Comparison of ENCODE assay signal across 9 cellular contexts in genomic region chr3:117059054-117059989, GRCh38.
DNase-seq lines count a peak whose midpoint lies in the region; ATAC-seq, FAIRE-seq and TF ChIP-seq lines count a peak whose summit lies in the region.
"Had no signal": no experiment of that assay in that cellular context is flagged by ENCODE, and none has a peak within 500 bp of the region (broad histone marks: within the 10 kb centered on the region; RNA-seq: fewer than 3 reads in every experiment).

No MANE protein-coding gene starts in this region.

- H3K79me2 ChIP-seq in H1 (ENCODE audit: control insufficient read depth in 1 of 2, insufficient read depth in 2 of 2, low read length in 2 of 2), result no peaks in the 10 kb centered on the region

- peak; percentile 56 to 60 for TF ChIP-seq RAD21 in H1 (IDR thresholded peaks at IDR 0.05 in 1 of 2, conservative IDR thresholded peaks at IDR 0.05 in 1 of 2; ENCODE audit: low read depth in 2 of 2, low read length in 2 of 2)

- H3K27ac ChIP-seq in H1 (ENCODE audit: low read depth, low read length), result no peak overlapping the region
- H3K27ac ChIP-seq in psoas muscle, result no peak overlapping the region
- no peak overlapping the region for H3K27ac ChIP-seq in CD4-positive, alpha-beta T cell (ENCODE audit: low read depth, low read length)
- H3K27ac ChIP-seq: BLaER1 treated with 17β-estradiol and CSF1 and Interleukin-3, amounts not matched to agents 10 nM and 100 nM had no signal

- H3K79me1 ChIP-seq in H1 (ENCODE audit: low read depth, low read length), result no peaks in the 10 kb centered on the region

- H2BK15ac ChIP-seq in H1 (ENCODE audit: low read length), result no peak overlapping the region

- H2BK12ac ChIP-seq in H1 (ENCODE audit: low read depth, low read length), result no peak overlapping the region

- no peaks in the 10 kb centered on the region for H3K9me3 ChIP-seq in H1 (ENCODE audit: insufficient read depth in 2 of 2, low read depth in 1 of 2, low read length in 1 of 2)
- H3K9me3 ChIP-seq in psoas muscle, result no peaks in the 10 kb centered on the region
- no peaks in the 10 kb centered on the region for H3K9me3 ChIP-seq in CD4-positive, alpha-beta T cell (ENCODE audit: control insufficient read depth, low read length)

- H3K4me3 Mint-ChIP-seq in CD4-positive, alpha-beta T cell, result no peak overlapping the region

- no peak overlapping the region for H3K14ac ChIP-seq in H1 (ENCODE audit: insufficient read length)

- no peak overlapping the region for H3K27ac Mint-ChIP-seq in CD4-positive, alpha-beta T cell

- TF ChIP-seq CTCF in H1 (IDR thresholded peaks at IDR 0.05; ENCODE audit: control extremely low read depth in 1 of 3, insufficient read depth in 1 of 3, low read depth in 1 of 3, low read length in 3 of 3) (peak in 2 of 3 experiments; percentile 32 to 36; a peak in 2 of 4 replicates), psoas muscle (IDR thresholded peaks at IDR 0.05) (peak; percentile 30)
- no peak for TF ChIP-seq CTCF in CD4-positive, alpha-beta T cell (IDR thresholded peaks at IDR 0.05)

- H4K8ac ChIP-seq in H1 (ENCODE audit: extremely low read depth, insufficient read depth, low read length), result no peak overlapping the region

- CTCF ChIA-PET in H1 (lab: Charles Lee; ENCODE audit: partially characterized antibody), result interaction anchor here (0.6 to 3.1 kb wide), 44 partner anchors 10 to 933 kb away, joined by 3 to 13 read pairs (median 4); no protein-coding TSS in a partner anchor
- CTCF ChIA-PET in CD4-positive, alpha-beta T cell (lab: Charles Lee), result no interaction called here

- H2AK5ac ChIP-seq in H1 (ENCODE audit: low read depth, low read length), result no peak overlapping the region

- peak overlapping the region; percentile 18 to 47; a peak in 1 of 4 replicates for H3K4me2 ChIP-seq in H1 (ENCODE audit: insufficient read depth in 1 of 2, low read depth in 2 of 2, low read length in 2 of 2)
- H3K4me2 ChIP-seq: BLaER1 treated with 17β-estradiol and CSF1 and Interleukin-3, amounts not matched to agents 10 nM and 100 nM had no signal

- FAIRE-seq in H1 (lab: Jason Lieb, UNC), result no peak

- no peak for ATAC-seq in psoas muscle
- no peak for ATAC-seq in HG02588 (IDR thresholded peaks at IDR 0.05; ENCODE audit: unreplicated experiment)
- no peak for ATAC-seq in HG02884 (IDR thresholded peaks at IDR 0.05; ENCODE audit: unreplicated experiment)
- ATAC-seq in CD4-positive, alpha-beta T cell (ENCODE audit: poor library complexity), result no peak

- DNase-seq in SIG-M5 treated with dmso at 0.1 percent for 504 hours (lab: John Stamatoyannopoulos, UW; ENCODE audit: unreplicated experiment) (peak; percentile 28), SIG-M5 (lab: John Stamatoyannopoulos, UW) (no peak), NCI-H526 (lab: John Stamatoyannopoulos, UW) (peak; percentile 26 to 57), H1 (ENCODE audit: low read depth in 1 of 2, low spot score in 2 of 2) (no peak), psoas muscle (no peak)
- no peak for DNase-seq in CD4-positive, alpha-beta T cell

- H4K20me1 ChIP-seq in H1 (replicated peaks in 1 of 2; ENCODE audit: control insufficient read depth in 1 of 2, insufficient read depth in 2 of 2, low read length in 2 of 2), result no peaks in the 10 kb centered on the region
- H4K20me1 ChIP-seq: BLaER1 treated with 17β-estradiol and CSF1 and Interleukin-3, amounts not matched to agents 10 nM and 100 nM had no signal

- no peak overlapping the region for H3K18ac ChIP-seq in H1 (ENCODE audit: extremely low read depth, low read length)

- H3K27me3 ChIP-seq in H1 (replicated peaks in 1 of 4; ENCODE audit: control insufficient read depth in 3 of 4, extremely low read depth in 1 of 4, insufficient read depth in 3 of 4, low read length in 3 of 4), result no peaks in the 10 kb centered on the region
- H3K27me3 ChIP-seq in psoas muscle (ENCODE audit: insufficient read depth in 3 of 3, low read length in 2 of 3), result no peaks in the 10 kb centered on the region
- H3K27me3 ChIP-seq in CD4-positive, alpha-beta T cell (ENCODE audit: control insufficient read depth, insufficient read depth, low read length), result no peaks in the 10 kb centered on the region
- H3K27me3 ChIP-seq: BLaER1 treated with 17β-estradiol and CSF1 and Interleukin-3, amounts not matched to agents 10 nM and 100 nM had no signal

- no peaks in the 10 kb centered on the region for H3K36me3 ChIP-seq in H1 (ENCODE audit: control insufficient read depth in 2 of 4, insufficient read depth in 4 of 4, low read length in 3 of 4)
- H3K36me3 ChIP-seq in psoas muscle (ENCODE audit: insufficient read depth in 1 of 2, low read depth in 1 of 2), result no peaks in the 10 kb centered on the region
- H3K36me3 ChIP-seq: BLaER1 treated with 17β-estradiol and CSF1 and Interleukin-3, amounts not matched to agents 10 nM and 100 nM had no signal

- H4K91ac ChIP-seq in H1 (replicated peaks; ENCODE audit: insufficient read length, low read length), result no peak overlapping the region

- H4K5ac ChIP-seq in H1 (ENCODE audit: insufficient read length, low read depth, low read length), result no peak overlapping the region

- H3K27me3 Mint-ChIP-seq in CD4-positive, alpha-beta T cell, result no peaks in the 10 kb centered on the region

- no peak overlapping the region for H2BK20ac ChIP-seq in H1 (ENCODE audit: low read length)

- no peaks in the 10 kb centered on the region for H3K36me3 Mint-ChIP-seq in CD4-positive, alpha-beta T cell (ENCODE audit: low read depth)

- WGBS in H1 (ENCODE audit: extremely low coverage in 1 of 2, insufficient coverage in 1 of 2, insufficient read length in 1 of 2, insufficient replicate concordance in 2 of 2, low coverage in 1 of 2, low lambda C conversion rate in 2 of 2, missing lambda C conversion rate in 1 of 2), 2 experiments, result 45% methylated on average over 6 of the region's 6 CpGs; no CpG with 5 or more reads in 1 of the 2 experiments
- WGBS in psoas muscle, 3 donors, result 26 to 35% (median 33%) methylated on average over 6 of the region's 6 CpGs

- no peaks in the 10 kb centered on the region; the same call in 1 of the 2 replicates for H3K23me2 ChIP-seq in H1 (ENCODE audit: low read depth, low read length)

- H2BK120ac ChIP-seq in H1 (replicated peaks; ENCODE audit: low read depth, low read length), result no peak overlapping the region

- H3K4me1 ChIP-seq in H1 (replicated peaks in 1 of 4; ENCODE audit: control insufficient read depth in 3 of 4, insufficient read depth in 4 of 4, low read length in 3 of 4) (peaks cover 0 to 14% (median 2%) of the 10 kb centered on the region in 4 experiments; a peak in 4 of 7 replicates), psoas muscle (no peaks in the 10 kb centered on the region)

- no peaks in the 10 kb centered on the region for H3K9me3 Mint-ChIP-seq in CD4-positive, alpha-beta T cell

- POLR2A ChIA-PET in H1 (lab: Charles Lee; ENCODE audit: partially characterized antibody), result no interaction called here
- POLR2A ChIA-PET in CD4-positive, alpha-beta T cell (lab: Charles Lee), result no interaction called here

- H3K56ac ChIP-seq in H1 (replicated peaks; ENCODE audit: insufficient read length, low read depth, low read length), result no peak overlapping the region

- H2BK5ac ChIP-seq in H1 (ENCODE audit: low read depth, low read length), result no peak overlapping the region

- no peak overlapping the region for H3K9ac ChIP-seq in H1 (replicated peaks in 1 of 4; ENCODE audit: extremely low read depth in 1 of 4, low read depth in 3 of 4, low read length in 3 of 4)
- H3K9ac ChIP-seq: BLaER1 treated with 17β-estradiol and CSF1 and Interleukin-3, amounts not matched to agents 10 nM and 100 nM had no signal

- intact Hi-C loops in psoas muscle (cut with DNase I), result no loop called here
- intact Hi-C loops in CD4-positive, alpha-beta T cell (cut with DNase I, micrococcal nuclease), result no loop called here

- no peak overlapping the region for H2AFZ ChIP-seq in H1 (ENCODE audit: low read length)

- H3K23ac ChIP-seq in H1 (ENCODE audit: insufficient read length), result no peak overlapping the region

- H3K4me1 Mint-ChIP-seq in CD4-positive, alpha-beta T cell (ENCODE audit: low read depth), result no peaks in the 10 kb centered on the region

- TF ChIP-seq POLR2A in H1 (IDR thresholded peaks at IDR 0.05; ENCODE audit: control extremely low read depth in 1 of 2, low read depth in 2 of 2, low read length in 2 of 2), result no peak

- H3K4me3 ChIP-seq in H1 (ENCODE audit: extremely low read depth in 1 of 4, insufficient read depth in 2 of 4, low read depth in 3 of 4, low read length in 4 of 4), result peak overlapping the region in 1 of 4 experiments; percentile 10; a peak in 1 of 8 replicates
- no peak overlapping the region for H3K4me3 ChIP-seq in psoas muscle
- H3K4me3 ChIP-seq: BLaER1 treated with 17β-estradiol and CSF1 and Interleukin-3, amounts not matched to agents 10 nM and 100 nM had no signal

- no peak overlapping the region for H3K4ac ChIP-seq in H1 (replicated peaks; ENCODE audit: insufficient read length, low read depth, low read length)

- no peak for TF ChIP-seq EP300 in H1 (IDR thresholded peaks at IDR 0.05; ENCODE audit: borderline replicate concordance in 1 of 2, low read depth in 2 of 2, low read length in 2 of 2)

TF ChIP-seq in H1, 55 proteins besides CTCF, POLR2A, EP300 and RAD21 (continues in another document):
- no peak for TF ChIP-seq KDM1A (IDR thresholded peaks at IDR 0.05; ENCODE audit: borderline replicate concordance, low read length)

Comparison
In these comparisons a context has a peak if more than half of its experiments do, and no peak if none do; other contexts are left out.
1. DNase-seq: peak in SIG-M5 treated with dmso at 0.1 percent for 504 hours (single experiment) and NCI-H526 (2 of 2); none in SIG-M5 (single experiment), H1 (0 of 2), psoas muscle (0 of 2) and CD4-positive, alpha-beta T cell (0 of 10).